Comparison of ENCODE assay signal across 11 cellular contexts in genomic region chr2:28269019-28269784, GRCh38.
A peak's percentile ranks its signal among the peaks of the same experiment; 100 is the strongest.
DNase-seq lines count a peak whose midpoint lies in the region; FAIRE-seq and TF ChIP-seq lines count a peak whose summit lies in the region.
"Had no signal": no experiment of that assay in that cellular context is flagged by ENCODE, and none has a peak within 500 bp of the region (broad histone marks: within the 10 kb centered on the region; RNA-seq: fewer than 3 reads in every experiment).

No MANE protein-coding gene starts in this region.

- H3K36me3 Mint-ChIP-seq in Caco-2 (ENCODE audit: insufficient read depth, unreplicated experiment), result peaks cover 24% of the 10 kb centered on the region
- H3K36me3 Mint-ChIP-seq in mesothelial cell of epicardium, result peaks cover 2% of the 10 kb centered on the region
- H3K36me3 Mint-ChIP-seq in CD14-positive monocyte, result peaks cover 35 to 39% of the 10 kb centered on the region in 2 donors

- FAIRE-seq in kidney (lab: Jason Lieb, UNC) (no peak), D721Med (lab: Jason Lieb, UNC) (no peak)

- BruUV-seq in Caco-2 (replicated peaks; lab: Mats Ljungman, UMichigan), result TSS peak; percentile 30

- intact Hi-C loops in Caco-2 (cut with micrococcal nuclease; ENCODE audit: unreplicated experiment), result loop anchor here (1.0 to 10.0 kb wide), 10 partner anchors 8 to 516 kb away; no protein-coding TSS in a partner anchor
- intact Hi-C loops in kidney (cut with DNase I), result no loop called here
- intact Hi-C loops in CD14-positive monocyte (cut with micrococcal nuclease), result no loop called here

- H3K9ac ChIP-seq in endocrine pancreas (ENCODE audit: control insufficient read depth, insufficient read depth, low read length) (peak overlapping the region; percentile 44), kidney (ENCODE audit: low read length in 2 of 2) (no peak overlapping the region)

- no peaks in the 10 kb centered on the region for H3K27me3 ChIP-seq in Caco-2 (replicated peaks; ENCODE audit: control insufficient read depth, insufficient read depth, low read length)
- no peaks in the 10 kb centered on the region for H3K27me3 ChIP-seq in endocrine pancreas (ENCODE audit: control insufficient read depth, insufficient read depth, low read length)
- H3K27me3 ChIP-seq: neutrophil had no signal

- peak overlapping the region; percentile 94 for H3K27ac Mint-ChIP-seq in Caco-2 (ENCODE audit: unreplicated experiment)
- peak overlapping the region; percentile 64 for H3K27ac Mint-ChIP-seq in mesothelial cell of epicardium
- H3K27ac Mint-ChIP-seq in CD14-positive monocyte, result no peak overlapping the region

- no peaks in the 10 kb centered on the region for H3K9me3 Mint-ChIP-seq in Caco-2 (ENCODE audit: unreplicated experiment)
- no peaks in the 10 kb centered on the region for H3K9me3 Mint-ChIP-seq in mesothelial cell of epicardium
- H3K9me3 Mint-ChIP-seq in CD14-positive monocyte, result no peaks in the 10 kb centered on the region

- no peak for TF ChIP-seq CTCF in Caco-2 (IDR thresholded peaks at IDR 0.05; ENCODE audit: insufficient read depth in 1 of 2, low read depth in 1 of 2, low read length in 1 of 2, severe bottlenecking in 1 of 2, unreplicated experiment in 1 of 2)
- TF ChIP-seq CTCF in mesothelial cell of epicardium (IDR thresholded peaks at IDR 0.05; ENCODE audit: unreplicated experiment), result no peak
- TF ChIP-seq CTCF in kidney (IDR thresholded peaks at IDR 0.05; ENCODE audit: borderline replicate concordance, extremely low read depth, insufficient read depth), result no peak
- no peak for TF ChIP-seq CTCF in D721Med (IDR thresholded peaks at IDR 0.05; ENCODE audit: insufficient read depth, missing control alignments)
- no peak for TF ChIP-seq CTCF in CD14-positive monocyte (IDR thresholded peaks at IDR 0.05)

- no peaks in the 10 kb centered on the region for H3K9me3 ChIP-seq in Caco-2
- H3K9me3 ChIP-seq in endocrine pancreas (ENCODE audit: control insufficient read depth, low read length), result no peaks in the 10 kb centered on the region
- no peaks in the 10 kb centered on the region for H3K9me3 ChIP-seq in kidney (ENCODE audit: control insufficient read depth in 1 of 2, low read length in 2 of 2)
- H3K9me3 ChIP-seq: neutrophil had no signal

- H3K4me3 Mint-ChIP-seq in Caco-2 (ENCODE audit: unreplicated experiment), result peak overlapping the region; percentile 72
- no peak overlapping the region for H3K4me3 Mint-ChIP-seq in mesothelial cell of epicardium
- no peak overlapping the region for H3K4me3 Mint-ChIP-seq in CD14-positive monocyte

- H3K4me3 ChIP-seq in Caco-2 (ENCODE audit: low read depth, low read length) (no peak overlapping the region), endocrine pancreas (ENCODE audit: control insufficient read depth, insufficient read depth, low read length) (no peak overlapping the region), kidney (ENCODE audit: low read length in 2 of 2) (peak overlapping the region in 1 of 2 donors; percentile 14)

- H3K27ac ChIP-seq in kidney (ENCODE audit: low read depth in 2 of 2, low read length in 2 of 2), result peak overlapping the region in 1 of 2 donors; percentile 41
- H3K27ac ChIP-seq: neutrophil had no signal

- DNase-seq in Caco-2, result peak; percentile 89 to 95
- peak; percentile 93 for DNase-seq in M059J (ENCODE audit: low read depth)
- DNase-seq in mesothelial cell of epicardium (ENCODE audit: low spot score in 2 of 2, unreplicated experiment in 2 of 2), result no peak
- no peak for DNase-seq in NOMO-1 (lab: John Stamatoyannopoulos, UW; ENCODE audit: unreplicated experiment in 2 of 2)
- no peak for DNase-seq in kidney
- DNase-seq in D721Med (ENCODE audit: insufficient read length, low spot score), result no peak
- DNase-seq in CD14-positive monocyte (ENCODE audit: low spot score), result no peak
- DNase-seq: C1 segment of cervical spinal cord, NCI-H774 had no signal

- H3K4me1 Mint-ChIP-seq in Caco-2 (ENCODE audit: low read depth, unreplicated experiment), result peaks cover 60% of the 10 kb centered on the region
- H3K4me1 Mint-ChIP-seq in mesothelial cell of epicardium, result peaks cover 34% of the 10 kb centered on the region
- peaks cover 22% of the 10 kb centered on the region for H3K4me1 Mint-ChIP-seq in CD14-positive monocyte

- POLR2A ChIA-PET in Caco-2 (lab: Charles Lee), result interaction anchor here (0.5 to 2.0 kb wide), 9 partner anchors 8 to 517 kb away, joined by 3 to 21 read pairs (median 8); partner anchors contain the start of genes BABAM2, FOSL2 and RBKS

- H3K27me3 Mint-ChIP-seq in Caco-2 (ENCODE audit: insufficient read depth, unreplicated experiment) (no peaks in the 10 kb centered on the region), mesothelial cell of epicardium (ENCODE audit: low read depth) (no peaks in the 10 kb centered on the region), CD14-positive monocyte (ENCODE audit: low read depth in 3 of 3) (no peaks in the 10 kb centered on the region)

- H3K36me3 ChIP-seq in Caco-2 (ENCODE audit: control insufficient read depth, insufficient read depth, low read length) (0 out of 2 replicates have a peak, but pooled peaks cover 3% of the 10 kb centered on the region), endocrine pancreas (ENCODE audit: control insufficient read depth, insufficient read depth, low read length) (no peaks in the 10 kb centered on the region), kidney (ENCODE audit: control insufficient read depth in 1 of 2, insufficient read depth in 2 of 2, low read length in 2 of 2) (no peaks in the 10 kb centered on the region)
- H3K36me3 ChIP-seq: neutrophil had no signal

- CTCF ChIA-PET in Caco-2 (lab: Charles Lee), result interaction anchor here (0.6 to 1.9 kb wide), 6 partner anchors 9 to 586 kb away, joined by 3 to 6 read pairs (median 5); no protein-coding TSS in a partner anchor

- H3K4me1 ChIP-seq in Caco-2 (peaks cover 59% of the 10 kb centered on the region), endocrine pancreas (ENCODE audit: control insufficient read depth, insufficient read depth, low read length) (no peaks in the 10 kb centered on the region), kidney (ENCODE audit: control insufficient read depth in 1 of 2, insufficient read depth in 1 of 2, low read depth in 1 of 2, low read length in 2 of 2) (peaks cover 0 to 5% of the 10 kb centered on the region in 2 donors)

Comparison
In these comparisons a context has a peak if more than half of its experiments do, and no peak if none do; other contexts are left out.
1. DNase-seq: peak in Caco-2 (2 of 2) and M059J (single experiment); none in mesothelial cell of epicardium (0 of 2), NOMO-1 (0 of 2), kidney (single experiment), D721Med (single experiment) and CD14-positive monocyte (single experiment).
2. H3K27ac Mint-ChIP-seq: peak in Caco-2 (single experiment) and mesothelial cell of epicardium (single experiment); none in CD14-positive monocyte (0 of 7).